ENCODE assay signal across 13 cellular contexts in the genomic region with DNA sequence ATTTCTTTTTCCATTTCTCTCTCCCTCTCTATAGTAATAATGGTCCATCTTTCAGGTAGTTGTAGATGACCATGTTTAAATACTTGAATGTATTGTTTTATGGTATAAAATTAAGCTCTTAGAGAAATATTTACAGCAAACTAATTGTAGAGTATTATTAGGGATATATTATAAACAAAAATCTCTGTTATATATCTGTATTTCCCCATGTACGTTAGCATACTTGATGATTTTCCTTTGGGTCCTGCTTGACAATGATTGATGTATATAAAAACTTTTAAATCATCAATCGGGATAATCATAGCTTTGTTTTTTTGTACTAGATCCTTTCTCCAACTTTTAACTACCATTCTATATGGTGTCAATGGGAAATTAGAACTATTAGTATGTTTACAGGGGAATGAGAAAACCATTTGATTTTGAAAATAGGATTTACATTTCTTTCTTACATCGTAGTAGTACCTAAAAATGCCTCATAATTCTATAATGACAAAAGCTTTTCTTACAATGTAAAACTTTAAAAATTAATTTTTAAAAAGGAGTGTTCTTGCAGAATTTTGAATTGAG.
DNase-seq lines count a peak whose midpoint lies in the region; ATAC-seq and TF ChIP-seq lines count a peak whose summit lies in the region.
"Had no signal": no experiment of that assay in that cellular context is flagged by ENCODE, and none has a peak within 500 bp of the region (broad histone marks: within the 10 kb centered on the region; RNA-seq: fewer than 3 reads in every experiment).

No MANE protein-coding gene starts in this region.

- H3K4me1 ChIP-seq in hepatocyte (ENCODE audit: insufficient read depth) (no peaks in the 10 kb centered on the region), stomach (peaks cover 0 to 12% (median 8%) of the 10 kb centered on the region in 4 donors)
- H3K4me1 ChIP-seq: Peyer's patch had no signal

- H3K9me3 ChIP-seq in WERI-Rb-1 (ENCODE audit: severe bottlenecking) (no peaks in the 10 kb centered on the region), hepatocyte (ENCODE audit: low read depth) (no peaks in the 10 kb centered on the region), stomach (no peaks in the 10 kb centered on the region)
- H3K9me3 ChIP-seq: gastroesophageal sphincter, left lung, Peyer's patch had no signal

- no peaks in the 10 kb centered on the region for H3K36me3 Mint-ChIP-seq in activated naive CD8-positive, alpha-beta T cell
- H3K36me3 Mint-ChIP-seq in activated naive CD8-positive, alpha-beta T cell treated with anti-CD3 and anti-CD28 coated beads for 36 hours: no peaks in the 10 kb centered on the region
- H3K36me3 Mint-ChIP-seq: activated CD8-positive, alpha-beta memory T cell treated with anti-CD3 and anti-CD28 coated beads, Interleukin-2, amount 10 ng/mL, durations not matched to agents 7 days and 5 days had no signal

- intact Hi-C loops in stomach (cut with DNase I; ENCODE audit: low total_unique reads): no loop called here

- peaks cover 5% of the 10 kb centered on the region for H3K4me1 Mint-ChIP-seq in activated naive CD8-positive, alpha-beta T cell (ENCODE audit: low read depth)
- no peaks in the 10 kb centered on the region for H3K4me1 Mint-ChIP-seq in activated naive CD8-positive, alpha-beta T cell treated with anti-CD3 and anti-CD28 coated beads for 36 hours

- no peak for TF ChIP-seq EP300 in stomach (IDR thresholded peaks at IDR 0.05)

- H3K79me2 ChIP-seq in hepatocyte: no peaks in the 10 kb centered on the region

- H3K4me3 Mint-ChIP-seq in activated naive CD8-positive, alpha-beta T cell: peak overlapping the region; percentile 63
- no peak overlapping the region for H3K4me3 Mint-ChIP-seq in activated naive CD8-positive, alpha-beta T cell treated with anti-CD3 and anti-CD28 coated beads for 36 hours

- no peaks in the 10 kb centered on the region for H3K36me3 ChIP-seq in WERI-Rb-1
- H3K36me3 ChIP-seq in hepatocyte (replicated peaks; ENCODE audit: insufficient read depth, low read depth): no peaks in the 10 kb centered on the region
- no peaks in the 10 kb centered on the region for H3K36me3 ChIP-seq in stomach
- H3K36me3 ChIP-seq: gastroesophageal sphincter, left lung, Peyer's patch had no signal

- TF ChIP-seq POLR2A in stomach (IDR thresholded peaks at IDR 0.05): no peak

- TF ChIP-seq CTCF in WERI-Rb-1 (IDR thresholded peaks at IDR 0.05; ENCODE audit: low read depth, low read length) (no peak), hepatocyte (IDR thresholded peaks at IDR 0.05; ENCODE audit: poor library complexity) (no peak), stomach (IDR thresholded peaks at IDR 0.05) (no peak)

- H3K27ac ChIP-seq in WERI-Rb-1: no peak overlapping the region
- H3K27ac ChIP-seq in hepatocyte: no peak overlapping the region
- H3K27ac ChIP-seq in stomach: no peak overlapping the region
- H3K27ac ChIP-seq: left lung, Peyer's patch had no signal

- no peak for ATAC-seq in GM18861 (IDR thresholded peaks at IDR 0.05; ENCODE audit: unreplicated experiment)
- no peak for ATAC-seq in GM19324 (IDR thresholded peaks at IDR 0.05; ENCODE audit: low FRiP score, unreplicated experiment)

- peaks cover 46% of the 10 kb centered on the region for H3K27me3 Mint-ChIP-seq in activated naive CD8-positive, alpha-beta T cell
- peaks cover 77% of the 10 kb centered on the region for H3K27me3 Mint-ChIP-seq in activated naive CD8-positive, alpha-beta T cell treated with anti-CD3 and anti-CD28 coated beads for 36 hours

- no peak for DNase-seq in activated naive CD8-positive, alpha-beta T cell treated with anti-CD3 and anti-CD28 coated beads for 36 hours
- DNase-seq in WERI-Rb-1 (no peak), hepatocyte (ENCODE audit: low spot score) (no peak), stomach (no peak), NCI-H2081 treated with DMSO at 0.1 percent for 48 hours (lab: John Stamatoyannopoulos, UW) (no peak)
- DNase-seq: activated CD8-positive, alpha-beta memory T cell treated with anti-CD3 and anti-CD28 coated beads, Interleukin-2, amount 10 ng/mL, durations not matched to agents 7 days and 5 days; NCI-H446 treated with DMSO at 0.1 percent for 48 hours had no signal

- H2AFZ ChIP-seq in hepatocyte: no peak overlapping the region

- H4K20me1 ChIP-seq in hepatocyte (ENCODE audit: insufficient read depth, poor library complexity, severe bottlenecking): no peaks in the 10 kb centered on the region

- no peaks in the 10 kb centered on the region for H3K9me3 Mint-ChIP-seq in activated naive CD8-positive, alpha-beta T cell (ENCODE audit: low read depth)
- no peaks in the 10 kb centered on the region for H3K9me3 Mint-ChIP-seq in activated naive CD8-positive, alpha-beta T cell treated with anti-CD3 and anti-CD28 coated beads for 36 hours

- H3K27me3 ChIP-seq in WERI-Rb-1 (ENCODE audit: insufficient read depth, low read depth, severe bottlenecking) (no peaks in the 10 kb centered on the region), hepatocyte (peaks cover 43% of the 10 kb centered on the region), stomach (peaks cover 0 to 50% (median 8%) of the 10 kb centered on the region in 3 donors)
- H3K27me3 ChIP-seq: Peyer's patch had no signal

- no peaks in the 10 kb centered on the region for H3K9me2 ChIP-seq in hepatocyte (replicated peaks; ENCODE audit: insufficient read depth)

- WGBS in hepatocyte (ENCODE audit: low lambda C conversion rate, missing lambda C conversion rate): 70% methylated on average over 3 of the region's 3 CpGs
- 57 to 67% (median 60%) methylated on average over 3 of the region's 3 CpGs for WGBS in stomach, 5 donors

- peak overlapping the region; percentile 91 for H3K4me2 ChIP-seq in hepatocyte

- H3K27ac Mint-ChIP-seq in activated naive CD8-positive, alpha-beta T cell: no peak overlapping the region
- no peak overlapping the region for H3K27ac Mint-ChIP-seq in activated naive CD8-positive, alpha-beta T cell treated with anti-CD3 and anti-CD28 coated beads for 36 hours
- H3K27ac Mint-ChIP-seq: activated CD8-positive, alpha-beta memory T cell treated with anti-CD3 and anti-CD28 coated beads, Interleukin-2, amount 10 ng/mL, durations not matched to agents 7 days and 5 days had no signal

- H3K4me3 ChIP-seq in WERI-Rb-1 (ENCODE audit: low read depth, low read length): peak overlapping the region; percentile 41
- no peak overlapping the region for H3K4me3 ChIP-seq in hepatocyte
- H3K4me3 ChIP-seq in stomach: peak overlapping the region in 3 of 4 donors; percentile 51 to 60 (median 53)
